28 cellular contexts compared by ENCODE assay signal in the genomic region with DNA sequence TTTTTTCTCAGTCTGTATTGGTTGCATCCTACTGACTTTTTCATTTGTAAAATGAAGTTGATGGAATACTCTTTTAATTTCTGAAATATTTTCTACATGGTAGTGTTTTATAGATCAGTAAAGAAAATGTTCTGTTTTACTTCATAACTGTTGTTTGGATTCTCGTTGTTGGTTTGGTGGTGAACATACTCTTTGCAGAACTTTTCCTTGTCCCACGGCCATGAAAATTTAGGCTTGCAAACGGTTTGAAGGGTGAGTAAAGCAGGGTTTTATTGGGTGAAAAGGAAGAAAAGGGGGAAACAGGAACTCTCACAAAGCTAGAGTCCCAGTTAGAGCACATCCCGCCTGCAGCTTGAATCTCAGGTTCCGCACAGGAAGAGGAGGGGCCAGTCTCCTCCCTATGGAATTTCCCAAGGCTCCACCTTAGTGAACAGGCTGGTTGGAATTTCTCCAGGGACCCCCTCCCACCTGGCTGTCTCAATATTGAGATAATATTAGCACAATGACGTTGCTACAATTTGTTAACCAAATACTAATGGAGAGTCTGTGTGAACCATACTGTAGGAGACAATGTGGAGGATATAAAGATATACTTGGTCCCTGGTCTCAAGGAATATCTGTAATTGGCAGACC. TPM values are rescaled to one million over a fixed set of nuclear protein-coding genes. Genes with fewer than 3 reads are reported as not detected.
DNase-seq lines count a peak whose midpoint lies in the region; ATAC-seq and TF ChIP-seq lines count a peak whose summit lies in the region.
"Had no signal": no experiment of that assay in that cellular context is flagged by ENCODE, and none has a peak within 500 bp of the region (broad histone marks: within the 10 kb centered on the region; RNA-seq: fewer than 3 reads in every experiment).

No MANE protein-coding gene starts in this region.

- H2BK5ac ChIP-seq in H9 (ENCODE audit: insufficient read length, low read length), result no peak overlapping the region

- WGBS in H9 (ENCODE audit: extremely low coverage, insufficient read length, low lambda C conversion rate), result no CpG with 5 or more reads among the region's 6 CpGs

- peaks cover 10% of the 10 kb centered on the region for H3K36me3 ChIP-seq in neural progenitor cell

- H3K4me1 ChIP-seq in H9 (ENCODE audit: insufficient read depth, low read length) (no peaks in the 10 kb centered on the region), neural progenitor cell (peaks cover 11% of the 10 kb centered on the region)

- H3K27ac Mint-ChIP-seq in activated T-cell treated with anti-CD3 and anti-CD28 coated beads, Interleukin-2, amount 50 U/mL, for 72 hours, result peak overlapping the region; percentile 17
- H3K27ac Mint-ChIP-seq in activated T-cell treated with anti-CD3 and anti-CD28 coated beads, Interleukin-2, amount 50 U/mL, for 24 hours, result no peak overlapping the region
- H3K27ac Mint-ChIP-seq in H9 (no peak overlapping the region; a peak in 2 of 7 replicates), chondrocyte (ENCODE audit: unreplicated experiment) (peak overlapping the region; percentile 67), neural progenitor cell (no peak overlapping the region)
- H3K27ac Mint-ChIP-seq: nephron progenitor cell; stimulated activated naive CD8-positive, alpha-beta T cell treated with anti-CD3 and anti-CD28 coated beads, Interleukin-15, amount 100 ng/mL, for 72 hours had no signal

- H3K9me3 ChIP-seq in H9 (ENCODE audit: control insufficient read depth, low read depth, low read length) (peaks cover 5% of the 10 kb centered on the region), neural progenitor cell (ENCODE audit: low read depth) (no peaks in the 10 kb centered on the region)
- H3K9me3 ChIP-seq: Peyer's patch, tibial nerve had no signal

- H2BK20ac ChIP-seq in H9 (ENCODE audit: low read depth, low read length, poor library complexity, severe bottlenecking), result no peak overlapping the region

- H3K27ac ChIP-seq in H9 (ENCODE audit: insufficient read length, low read depth, low read length) (no peak overlapping the region), neural progenitor cell (no peak overlapping the region)
- H3K27ac ChIP-seq: HL-60, Peyer's patch, tibial nerve had no signal

- ATAC-seq in activated T-cell treated with anti-CD3 and anti-CD28 coated beads, Interleukin-2, amount 50 U/mL, for 72 hours (replicated peaks in 1 of 2), result no peak
- ATAC-seq: left lobe of liver; sciatic nerve; stimulated activated naive CD8-positive, alpha-beta T cell treated with anti-CD3 and anti-CD28 coated beads, Interleukin-15, amount 100 ng/mL, for 72 hours had no signal

- H3K27me3 Mint-ChIP-seq in activated T-cell treated with anti-CD3 and anti-CD28 coated beads, Interleukin-2, amount 50 U/mL, for 72 hours (ENCODE audit: low read depth), result no peaks in the 10 kb centered on the region
- no peaks in the 10 kb centered on the region for H3K27me3 Mint-ChIP-seq in activated T-cell treated with anti-CD3 and anti-CD28 coated beads, Interleukin-2, amount 50 U/mL, for 24 hours
- no peaks in the 10 kb centered on the region for H3K27me3 Mint-ChIP-seq in H9 (ENCODE audit: low read depth)
- H3K27me3 Mint-ChIP-seq in chondrocyte (ENCODE audit: low read depth), result no peaks in the 10 kb centered on the region
- H3K27me3 Mint-ChIP-seq in neural progenitor cell (ENCODE audit: insufficient read depth, low read depth), result peaks cover 1% of the 10 kb centered on the region
- H3K27me3 Mint-ChIP-seq: stimulated activated naive CD8-positive, alpha-beta T cell treated with anti-CD3 and anti-CD28 coated beads, Interleukin-15, amount 100 ng/mL, for 72 hours had no signal

- H2AK5ac ChIP-seq in H9 (ENCODE audit: insufficient read length, low read length), result no peak overlapping the region

- H3K56ac ChIP-seq in H9 (ENCODE audit: insufficient read length, low read depth, low read length), result no peak overlapping the region

- H3K18ac ChIP-seq in H9 (ENCODE audit: insufficient read length, low read depth, low read length), result no peak overlapping the region

- H3K4me1 Mint-ChIP-seq in activated T-cell treated with anti-CD3 and anti-CD28 coated beads, Interleukin-2, amount 50 U/mL, for 72 hours (ENCODE audit: low read depth), result peaks cover 76% of the 10 kb centered on the region
- peaks cover 82% of the 10 kb centered on the region for H3K4me1 Mint-ChIP-seq in activated T-cell treated with anti-CD3 and anti-CD28 coated beads, Interleukin-2, amount 50 U/mL, for 24 hours (ENCODE audit: low read depth)
- peaks cover 24 to 32% of the 10 kb centered on the region in 2 experiments for H3K4me1 Mint-ChIP-seq in H9
- H3K4me1 Mint-ChIP-seq in chondrocyte (ENCODE audit: low read depth), result peaks cover 78% of the 10 kb centered on the region
- peaks cover 17% of the 10 kb centered on the region for H3K4me1 Mint-ChIP-seq in neural progenitor cell

- no peaks in the 10 kb centered on the region for H4K20me1 ChIP-seq in H9 (ENCODE audit: control insufficient read depth, insufficient read depth, insufficient read length)
- peaks cover under 1% of the 10 kb centered on the region for H4K20me1 ChIP-seq in neural progenitor cell (ENCODE audit: low read depth)

- H3K4me2 ChIP-seq in H9 (ENCODE audit: insufficient read depth, insufficient read length, low read length), result no peak overlapping the region
- H3K4me2 ChIP-seq in neural progenitor cell, result peak overlapping the region; percentile 12

- TF ChIP-seq CTCF in H9 (conservative IDR thresholded peaks at IDR 0.05) (no peak), chondrocyte (IDR thresholded peaks at IDR 0.05) (no peak), neural progenitor cell (IDR thresholded peaks at IDR 0.05) (no peak)

- no peak overlapping the region for H4K5ac ChIP-seq in H9 (ENCODE audit: insufficient read length, low read depth, low read length)

- no peaks in the 10 kb centered on the region for H3K9me3 Mint-ChIP-seq in activated T-cell treated with anti-CD3 and anti-CD28 coated beads, Interleukin-2, amount 50 U/mL, for 72 hours
- no peaks in the 10 kb centered on the region for H3K9me3 Mint-ChIP-seq in activated T-cell treated with anti-CD3 and anti-CD28 coated beads, Interleukin-2, amount 50 U/mL, for 24 hours
- H3K9me3 Mint-ChIP-seq in H9, result peaks cover 13 to 15% of the 10 kb centered on the region in 2 experiments
- H3K9me3 Mint-ChIP-seq in chondrocyte (ENCODE audit: low read depth), result peaks cover 12% of the 10 kb centered on the region
- peaks cover 10% of the 10 kb centered on the region for H3K9me3 Mint-ChIP-seq in neural progenitor cell
- H3K9me3 Mint-ChIP-seq: stimulated activated naive CD8-positive, alpha-beta T cell treated with anti-CD3 and anti-CD28 coated beads, Interleukin-15, amount 100 ng/mL, for 72 hours had no signal

- peaks cover 4% of the 10 kb centered on the region for H3K79me1 ChIP-seq in H9 (ENCODE audit: insufficient read depth, low read depth, low read length, poor library complexity, severe bottlenecking)

- no peak overlapping the region for H3K14ac ChIP-seq in H9 (ENCODE audit: insufficient read depth, low read length)

- peaks cover 2% of the 10 kb centered on the region; the same call in 1 of the 2 replicates for H3K79me2 ChIP-seq in H9 (ENCODE audit: insufficient read depth, low read length)
- peaks cover 100% of the 10 kb centered on the region for H3K79me2 ChIP-seq in neural progenitor cell (ENCODE audit: low read depth)

- no peak overlapping the region for H2BK120ac ChIP-seq in H9 (ENCODE audit: low read depth, low read length, poor library complexity, severe bottlenecking)

- H3K9ac ChIP-seq in H9 (ENCODE audit: extremely low read depth, insufficient read length, low read length) (no peak overlapping the region), neural progenitor cell (no peak overlapping the region)

- H3K27me3 ChIP-seq in H9 (ENCODE audit: insufficient read depth, low read length) (no peaks in the 10 kb centered on the region), neural progenitor cell (no peaks in the 10 kb centered on the region)
- H3K27me3 ChIP-seq: Peyer's patch, tibial nerve had no signal

- H3K4ac ChIP-seq in H9 (ENCODE audit: low read depth, low read length), result no peak overlapping the region

- H2BK12ac ChIP-seq in H9 (ENCODE audit: insufficient read length, low read depth, low read length), result no peak overlapping the region

- H4K8ac ChIP-seq in H9 (replicated peaks; ENCODE audit: insufficient read length, low read depth, low read length), result no peak overlapping the region

- H2AFZ ChIP-seq in H9 (ENCODE audit: low read length) (no peak overlapping the region), neural progenitor cell (replicated peaks) (no peak overlapping the region)

- DNase-seq in activated T-cell treated with anti-CD3 and anti-CD28 coated beads, Interleukin-2, amount 50 U/mL, for 72 hours, result no peak
- DNase-seq in activated T-cell treated with anti-CD3 and anti-CD28 coated beads, Interleukin-2, amount 50 U/mL, for 24 hours, result no peak
- DNase-seq in H9 (peak; percentile 71), chondrocyte (ENCODE audit: low spot score) (no peak), neural progenitor cell (ENCODE audit: low spot score) (peak; percentile 17), SHP77 treated with DMSO at 0.1 percent for 48 hours (lab: John Stamatoyannopoulos, UW) (no peak), T1000 (lab: John Stamatoyannopoulos, UW) (no peak), amniotic stem cell (lab: John Stamatoyannopoulos, UW) (no peak)
- DNase-seq: 8988T; activated CD4-positive, alpha-beta T cell treated with anti-CD3 and anti-CD28 coated beads for 4 hours; activated naive CD4-positive, alpha-beta T cell treated with anti-CD3 and anti-CD28 coated beads, Interleukin-2, amount 50 U/mL, for 16 hours; activated T-cell treated with anti-CD3 and anti-CD28 coated beads, Interleukin-2, amount 50 U/mL, for 48 hours; central memory CD4-positive, alpha-beta T cell; DMS79; HCEC 1CT; midbrain; NCI-H1048; NCI-H1694 treated with DMSO at 0.1 percent for 48 hours; NCI-H2171 treated with DMSO at 0.1 percent for 48 hours; nephron progenitor cell; Peyer's patch; posterior cingulate gyrus; stimulated activated CD4-positive, alpha-beta T cell treated with anti-CD3 and anti-CD28 coated beads, Interleukin-4, amount 100 ng/mL, for 4 hours; stimulated activated naive CD8-positive, alpha-beta T cell treated with anti-CD3 and anti-CD28 coated beads, Interleukin-15, amount 100 ng/mL, for 72 hours had no signal

- peaks cover 7% of the 10 kb centered on the region for H3F3A ChIP-seq in neural progenitor cell (ENCODE audit: low read depth)

- peaks cover 3% of the 10 kb centered on the region for H3K23me2 ChIP-seq in H9 (ENCODE audit: insufficient read length, low read depth, low read length, poor library complexity, severe bottlenecking)

- peak overlapping the region in 1 of 2 donors; percentile 35 for H3K4me3 Mint-ChIP-seq in activated T-cell treated with anti-CD3 and anti-CD28 coated beads, Interleukin-2, amount 50 U/mL, for 72 hours
- H3K4me3 Mint-ChIP-seq in activated T-cell treated with anti-CD3 and anti-CD28 coated beads, Interleukin-2, amount 50 U/mL, for 24 hours, result no peak overlapping the region
- H3K4me3 Mint-ChIP-seq in H9 (no peak overlapping the region), chondrocyte (ENCODE audit: unreplicated experiment) (no peak overlapping the region), neural progenitor cell (no peak overlapping the region)
- H3K4me3 Mint-ChIP-seq: nephron progenitor cell had no signal

- H3K23ac ChIP-seq in H9 (ENCODE audit: insufficient read length, low read depth, low read length), result no peak overlapping the region

- no peak overlapping the region for H3T11ph ChIP-seq in H9 (ENCODE audit: low read length)

- peaks cover 2 to 14% of the 10 kb centered on the region in 2 donors for H3K36me3 Mint-ChIP-seq in activated T-cell treated with anti-CD3 and anti-CD28 coated beads, Interleukin-2, amount 50 U/mL, for 72 hours (ENCODE audit: insufficient read depth in 2 of 2)
- H3K36me3 Mint-ChIP-seq in activated T-cell treated with anti-CD3 and anti-CD28 coated beads, Interleukin-2, amount 50 U/mL, for 24 hours (ENCODE audit: low read depth), result peaks cover 65% of the 10 kb centered on the region
- H3K36me3 Mint-ChIP-seq in H9 (ENCODE audit: insufficient read depth in 1 of 3, low read depth in 3 of 3) (peaks cover 27 to 35% (median 33%) of the 10 kb centered on the region in 3 experiments), chondrocyte (ENCODE audit: low read depth) (peaks cover 15% of the 10 kb centered on the region), neural progenitor cell (peaks cover 33% of the 10 kb centered on the region)

- no peak overlapping the region for H4K91ac ChIP-seq in H9 (ENCODE audit: insufficient read length, low read depth, low read length)

- H3K4me3 ChIP-seq in neural progenitor cell, result no peak overlapping the region
- H3K4me3 ChIP-seq: Peyer's patch, tibial nerve had no signal

- no peak overlapping the region for H2BK15ac ChIP-seq in H9 (ENCODE audit: low read depth, low read length)

RNA-seq across cellular contexts. Expression of gene PDCD6IP, which starts 5.6 kb away (rescaled TPM):
- total RNA-seq in activated T-cell treated with anti-CD3 and anti-CD28 coated beads, Interleukin-2, amount 50 U/mL, for 72 hours, result 100 to 1,000 TPM; 166 to 185 TPM
- total RNA-seq in H9 (2021) (104 and 109 TPM in 2 replicates), chondrocyte (247 to 260 TPM (median 255 TPM) in 3 replicates), neural progenitor cell (ENCODE audit: low replicate concordance) (85.2 and 93.7 TPM in 2 replicates)

Comparison
In these comparisons a context has a peak if more than half of its experiments do, and no peak if none do; other contexts are left out.
1. H3K27ac Mint-ChIP-seq: peak in activated T-cell treated with anti-CD3 and anti-CD28 coated beads, Interleukin-2, amount 50 U/mL, for 72 hours (single experiment) and chondrocyte (single experiment); none in activated T-cell treated with anti-CD3 and anti-CD28 coated beads, Interleukin-2, amount 50 U/mL, for 24 hours (single experiment), H9 (0 of 3) and neural progenitor cell (single experiment).
2. DNase-seq: peak in H9 (single experiment) and neural progenitor cell (single experiment); none in activated T-cell treated with anti-CD3 and anti-CD28 coated beads, Interleukin-2, amount 50 U/mL, for 72 hours (0 of 2), activated T-cell treated with anti-CD3 and anti-CD28 coated beads, Interleukin-2, amount 50 U/mL, for 24 hours (single experiment), chondrocyte (single experiment), SHP77 treated with DMSO at 0.1 percent for 48 hours (single experiment), T1000 (single experiment) and amniotic stem cell (single experiment).